In genomic region chr5:32505718-32506117, GRCh38 we compare ENCODE assay signal across 8 cellular contexts.
DNase-seq lines count a peak whose midpoint lies in the region; ATAC-seq and TF ChIP-seq lines count a peak whose summit lies in the region.

No MANE protein-coding gene starts in this region.

- CTCF ChIA-PET in RWPE1 (lab: Yijun Ruan, JAX) = interaction anchor here (0.9 to 1.0 kb wide), 2 partner anchors 16 to 63 kb away, joined by 3 to 4 read pairs; no protein-coding TSS in a partner anchor

- ATAC-seq in stimulated activated naive CD8-positive, alpha-beta T cell treated with anti-CD3 and anti-CD28 coated beads, Interleukin-15, Interleukin-2, amounts not matched to agents 100 U/mL and 50 U/mL, for 24 hours = no peak
- no peak for ATAC-seq in HG03571 (IDR thresholded peaks at IDR 0.05; ENCODE audit: unreplicated experiment)

- H3K4me3 ChIP-seq in fibroblast of the aortic adventitia (ENCODE audit: low read depth, low read length) = peak overlapping the region; percentile 44

- POLR2A ChIA-PET in RWPE1 (lab: Yijun Ruan, JAX; ENCODE audit: low non-redundant PET) = no interaction called here

- DNase-seq in GM03348 (ENCODE audit: low spot score) (peak; percentile 68), RWPE1 (ENCODE audit: low spot score) (peak; percentile 34), fibroblast of the aortic adventitia (ENCODE audit: low read depth) (peak; percentile 91), retina (peak; percentile 27), NCI-H2227 (lab: John Stamatoyannopoulos, UW; ENCODE audit: unreplicated experiment) (no peak)
- no peak for DNase-seq in stimulated activated naive CD8-positive, alpha-beta T cell treated with anti-CD3 and anti-CD28 coated beads, Interleukin-15, Interleukin-2, amounts not matched to agents 100 U/mL and 50 U/mL, for 24 hours
- no peak for DNase-seq in effector CD4-positive, alpha-beta T cell

- no peak for TF ChIP-seq CTCF in RWPE1 (conservative IDR thresholded peaks at IDR 0.05; ENCODE audit: low read depth)
- no peak for TF ChIP-seq CTCF in fibroblast of the aortic adventitia (IDR thresholded peaks at IDR 0.05; ENCODE audit: insufficient read depth, low read length)

- peak overlapping the region; percentile 99 for H3K27ac ChIP-seq in RWPE1

Comparison
In these comparisons a context has a peak if more than half of its experiments do, and no peak if none do; other contexts are left out.
1. DNase-seq: peak in GM03348 (single experiment), RWPE1 (single experiment), fibroblast of the aortic adventitia (single experiment) and retina (single experiment); none in stimulated activated naive CD8-positive, alpha-beta T cell treated with anti-CD3 and anti-CD28 coated beads, Interleukin-15, Interleukin-2, amounts not matched to agents 100 U/mL and 50 U/mL, for 24 hours (single experiment), effector CD4-positive, alpha-beta T cell (single experiment) and NCI-H2227 (single experiment).